In genomic region chr20:1686151-1686748, GRCh38 we compare ENCODE assay signal across 27 cellular contexts. TPM values are rescaled to one million over a fixed set of nuclear protein-coding genes. Genes with fewer than 3 reads are reported as not detected.
DNase-seq lines count a peak whose midpoint lies in the region; ATAC-seq and TF ChIP-seq lines count a peak whose summit lies in the region.
"Had no signal": no experiment of that assay in that cellular context is flagged by ENCODE, and none has a peak within 500 bp of the region (broad histone marks: within the 10 kb centered on the region; RNA-seq: fewer than 3 reads in every experiment).

No MANE protein-coding gene starts in this region.

- peaks cover 24% of the 10 kb centered on the region for H3K9me3 Mint-ChIP-seq in T-helper 2 cell treated with Interferon-gamma antibody and Interleukin-4, amounts not matched to agents 5 μg/mL and 100 μg/mL, for 36 hours
- H3K9me3 Mint-ChIP-seq in CD4-positive, CD25-positive, alpha-beta regulatory T cell: peaks cover 0 to 10% (median 2%) of the 10 kb centered on the region in 7 donors
- peaks cover 11% of the 10 kb centered on the region for H3K9me3 Mint-ChIP-seq in activated CD8-positive, alpha-beta T cell treated with anti-CD3 and anti-CD28 coated beads for 36 hours

- peaks cover 0 to 5% of the 10 kb centered on the region in 2 experiments for H3K9me3 ChIP-seq in CD4-positive, CD25-positive, alpha-beta regulatory T cell (ENCODE audit: control insufficient read depth in 2 of 2, low read length in 2 of 2)
- H3K9me3 ChIP-seq in esophagus muscularis mucosa (peaks cover 0 to 11% (median 3%) of the 10 kb centered on the region in 4 donors), right lobe of liver (no peaks in the 10 kb centered on the region)
- H3K9me3 ChIP-seq: neutrophil, prostate gland had no signal

- peaks cover 18% of the 10 kb centered on the region for H3K36me3 Mint-ChIP-seq in T-helper 2 cell treated with Interferon-gamma antibody and Interleukin-4, amounts not matched to agents 5 μg/mL and 100 μg/mL, for 36 hours (ENCODE audit: low read depth)
- peaks cover 20% of the 10 kb centered on the region for H3K36me3 Mint-ChIP-seq in CD4-positive, CD25-positive, alpha-beta regulatory T cell
- H3K36me3 Mint-ChIP-seq in activated CD8-positive, alpha-beta T cell treated with anti-CD3 and anti-CD28 coated beads for 36 hours (ENCODE audit: low read depth): peaks cover 31% of the 10 kb centered on the region

- POLR2A ChIA-PET in activated CD8-positive, alpha-beta T cell treated with anti-CD3 and anti-CD28 coated beads for 36 hours (lab: Charles Lee): interaction anchor here (0.9 to 2.0 kb wide), 5 partner anchors 10 to 30 kb away, joined by 3 to 9 read pairs (median 4); no protein-coding TSS in a partner anchor

- no peaks in the 10 kb centered on the region for H3K27me3 Mint-ChIP-seq in T-helper 2 cell treated with Interferon-gamma antibody and Interleukin-4, amounts not matched to agents 5 μg/mL and 100 μg/mL, for 36 hours (ENCODE audit: low read depth)
- no peaks in the 10 kb centered on the region for H3K27me3 Mint-ChIP-seq in CD4-positive, CD25-positive, alpha-beta regulatory T cell
- H3K27me3 Mint-ChIP-seq in activated CD8-positive, alpha-beta T cell treated with anti-CD3 and anti-CD28 coated beads for 36 hours: no peaks in the 10 kb centered on the region

- H3K4me1 Mint-ChIP-seq in T-helper 2 cell treated with Interferon-gamma antibody and Interleukin-4, amounts not matched to agents 5 μg/mL and 100 μg/mL, for 36 hours (ENCODE audit: low read depth): peaks cover 55% of the 10 kb centered on the region
- H3K4me1 Mint-ChIP-seq in CD4-positive, CD25-positive, alpha-beta regulatory T cell: peaks cover 7 to 64% (median 35%) of the 10 kb centered on the region in 4 donors
- H3K4me1 Mint-ChIP-seq in activated CD8-positive, alpha-beta T cell treated with anti-CD3 and anti-CD28 coated beads for 36 hours (ENCODE audit: low read depth): peaks cover 66% of the 10 kb centered on the region

- no peaks in the 10 kb centered on the region for H3K27me3 ChIP-seq in CD4-positive, CD25-positive, alpha-beta regulatory T cell (ENCODE audit: control insufficient read depth, insufficient read depth, low read length)
- peaks cover 0 to 21% (median 0%) of the 10 kb centered on the region in 4 donors for H3K27me3 ChIP-seq in esophagus muscularis mucosa
- no peaks in the 10 kb centered on the region for H3K27me3 ChIP-seq in right lobe of liver
- H3K27me3 ChIP-seq: upper lobe of left lung had no signal

- H3K36me3 ChIP-seq in CD4-positive, CD25-positive, alpha-beta regulatory T cell (ENCODE audit: control insufficient read depth, insufficient read depth, low read length): no peaks in the 10 kb centered on the region
- H3K36me3 ChIP-seq in esophagus muscularis mucosa (no peaks in the 10 kb centered on the region), right lobe of liver (no peaks in the 10 kb centered on the region)
- H3K36me3 ChIP-seq: neutrophil, prostate gland, upper lobe of left lung had no signal

- H3K4me1 ChIP-seq in CD4-positive, CD25-positive, alpha-beta regulatory T cell (ENCODE audit: control insufficient read depth, insufficient read depth, low read length, poor library complexity, severe bottlenecking): peaks cover 29% of the 10 kb centered on the region
- H3K4me1 ChIP-seq in esophagus muscularis mucosa (no peaks in the 10 kb centered on the region), right lobe of liver (no peaks in the 10 kb centered on the region)
- H3K4me1 ChIP-seq: prostate gland, upper lobe of left lung had no signal

- TF ChIP-seq EP300 in esophagus muscularis mucosa (IDR thresholded peaks at IDR 0.05): no peak

- H3K4me3 ChIP-seq in CD4-positive, CD25-positive, alpha-beta regulatory T cell (ENCODE audit: low read depth, low read length): peak overlapping the region; percentile 87
- H3K4me3 ChIP-seq in esophagus muscularis mucosa: no peak overlapping the region
- no peak overlapping the region for H3K4me3 ChIP-seq in right lobe of liver
- H3K4me3 ChIP-seq: prostate gland, upper lobe of left lung had no signal

- no peak for DNase-seq in T-helper 2 cell treated with Interferon-gamma antibody and Interleukin-4, amounts not matched to agents 5 μg/mL and 100 μg/mL, for 36 hours (ENCODE audit: low spot score)
- no peak for DNase-seq in T-helper 2 cell
- peak in 1 of 3 donors; percentile 65 for DNase-seq in CD4-positive, CD25-positive, alpha-beta regulatory T cell
- DNase-seq in activated CD8-positive, alpha-beta T cell treated with anti-CD3 and anti-CD28 coated beads for 36 hours: peak; percentile 17
- DNase-seq in esophagus muscularis mucosa (ENCODE audit: extremely low spot score): peak; percentile 91
- DNase-seq in GF-D8 (lab: John Stamatoyannopoulos, UW): no peak
- DNase-seq in right lobe of liver: no peak
- DNase-seq: 8988T; activated CD8-positive, alpha-beta memory T cell treated with anti-CD3 and anti-CD28 coated beads for 24 hours; activated effector memory CD4-positive, alpha-beta T cell treated with Interleukin-2 at 50 U/mL for 16 hours; anterior cingulate cortex; dermis blood vessel endothelial cell; glutamatergic neuron; mammary epithelial cell; NCI-H2029 treated with DMSO at 0.1 percent for 48 hours; NCI-H446; NCI-H82; RPMI8226; stimulated activated CD8-positive, alpha-beta memory T cell treated with anti-CD3 and anti-CD28 coated beads, Interleukin-4, amount 100 ng/mL, for 48 hours; upper lobe of left lung had no signal

- H3K4me3 Mint-ChIP-seq in T-helper 2 cell treated with Interferon-gamma antibody and Interleukin-4, amounts not matched to agents 5 μg/mL and 100 μg/mL, for 36 hours: peak overlapping the region; percentile 81
- H3K4me3 Mint-ChIP-seq in CD4-positive, CD25-positive, alpha-beta regulatory T cell: peak overlapping the region; percentile 89 to 95 (median 91)
- H3K4me3 Mint-ChIP-seq in activated CD8-positive, alpha-beta T cell treated with anti-CD3 and anti-CD28 coated beads for 36 hours: peak overlapping the region; percentile 85

- peak overlapping the region; percentile 65 for H3K27ac ChIP-seq in CD4-positive, CD25-positive, alpha-beta regulatory T cell (ENCODE audit: insufficient read depth, low read length, poor library complexity, severe bottlenecking)
- H3K27ac ChIP-seq in esophagus muscularis mucosa (replicated peaks in 1 of 4) (no peak overlapping the region), right lobe of liver (no peak overlapping the region)
- H3K27ac ChIP-seq: neutrophil, prostate gland, upper lobe of left lung, VCaP had no signal

- 76% methylated on average over 2 of the region's 3 CpGs for WGBS in esophagus muscularis mucosa
- WGBS in right lobe of liver (ENCODE audit: insufficient coverage, low coverage, low lambda C conversion rate, missing lambda C conversion rate): 44% methylated on average over 1 of the region's 3 CpGs

- CTCF ChIA-PET in activated CD8-positive, alpha-beta T cell treated with anti-CD3 and anti-CD28 coated beads for 36 hours (lab: Charles Lee): interaction anchor here (0.9 to 1.9 kb wide), 6 partner anchors 10 to 183 kb away, joined by 3 to 6 read pairs (median 4); no protein-coding TSS in a partner anchor

- TF ChIP-seq POLR2A in esophagus muscularis mucosa (IDR thresholded peaks at IDR 0.05; ENCODE audit: low read depth): no peak
- TF ChIP-seq POLR2A in right lobe of liver (IDR thresholded peaks at IDR 0.05): no peak

- intact Hi-C loops in activated CD8-positive, alpha-beta T cell treated with anti-CD3 and anti-CD28 coated beads for 36 hours (cut with micrococcal nuclease): no loop called here
- intact Hi-C loops in esophagus muscularis mucosa (cut with DNase I) (no loop called here), right lobe of liver (cut with DNase I) (no loop called here)

- H3K27ac Mint-ChIP-seq in T-helper 2 cell treated with Interferon-gamma antibody and Interleukin-4, amounts not matched to agents 5 μg/mL and 100 μg/mL, for 36 hours: peak overlapping the region; percentile 81
- peak overlapping the region; percentile 91 to 97 (median 94) for H3K27ac Mint-ChIP-seq in CD4-positive, CD25-positive, alpha-beta regulatory T cell
- peak overlapping the region; percentile 92 for H3K27ac Mint-ChIP-seq in activated CD8-positive, alpha-beta T cell treated with anti-CD3 and anti-CD28 coated beads for 36 hours

- peak; percentile 84 to 85 for ATAC-seq in CD4-positive, CD25-positive, alpha-beta regulatory T cell (ENCODE audit: low read depth in 2 of 2)
- peak; percentile 61 for ATAC-seq in activated CD8-positive, alpha-beta T cell treated with anti-CD3 and anti-CD28 coated beads for 36 hours
- no peak for ATAC-seq in right lobe of liver
- ATAC-seq in HG03571 (IDR thresholded peaks at IDR 0.05; ENCODE audit: unreplicated experiment): no peak

- no peak for TF ChIP-seq CTCF in activated CD8-positive, alpha-beta T cell treated with anti-CD3 and anti-CD28 coated beads for 36 hours (IDR thresholded peaks at IDR 0.05)
- no peak for TF ChIP-seq CTCF in esophagus muscularis mucosa (IDR thresholded peaks at IDR 0.05)
- TF ChIP-seq CTCF in right lobe of liver (IDR thresholded peaks at IDR 0.05): no peak

RNA-seq across cellular contexts. Expression of gene SIRPG, which starts 28.7 kb away (rescaled TPM):
- total RNA-seq in CD4-positive, CD25-positive, alpha-beta regulatory T cell: 49.6 TPM
- 100 to 1,000 TPM; 184 to 240 (median 197) TPM for polyA plus RNA-seq in CD4-positive, CD25-positive, alpha-beta regulatory T cell
- total RNA-seq in activated CD8-positive, alpha-beta T cell treated with anti-CD3 and anti-CD28 coated beads for 36 hours: 10 to 100 TPM; 45.4 to 48.6 TPM
- not detected for total RNA-seq in esophagus muscularis mucosa
- under 1 TPM in 2 of 6 experiments, not detected in 4; 0.31 to 0.37 TPM for total RNA-seq in right lobe of liver
- total RNA-seq: dermis blood vessel endothelial cell, endothelial cell of umbilical vein, mammary epithelial cell, SK-MEL-5, subcutaneous adipose tissue had no signal
- polyA plus RNA-seq: endothelial cell of umbilical vein had no signal

Comparison
In these comparisons a context has a peak if more than half of its experiments do, and no peak if none do; other contexts are left out.
1. DNase-seq: peak in activated CD8-positive, alpha-beta T cell treated with anti-CD3 and anti-CD28 coated beads for 36 hours (single experiment) and esophagus muscularis mucosa (single experiment); none in T-helper 2 cell treated with Interferon-gamma antibody and Interleukin-4, amounts not matched to agents 5 μg/mL and 100 μg/mL, for 36 hours (single experiment), T-helper 2 cell (0 of 5), GF-D8 (single experiment) and right lobe of liver (0 of 3).
2. ATAC-seq: peak in CD4-positive, CD25-positive, alpha-beta regulatory T cell (2 of 2) and activated CD8-positive, alpha-beta T cell treated with anti-CD3 and anti-CD28 coated beads for 36 hours (single experiment); none in right lobe of liver (0 of 4) and HG03571 (single experiment).
3. RNA of gene SIRPG, which starts 28.7 kb away (total RNA-seq): 49.6 TPM in CD4-positive, CD25-positive, alpha-beta regulatory T cell (single experiment) and 45.4 to 48.6 TPM in activated CD8-positive, alpha-beta T cell treated with anti-CD3 and anti-CD28 coated beads for 36 hours; 0.31 to 0.37 TPM in right lobe of liver and not detected in esophagus muscularis mucosa; every median in the first group is over 10 times any median in the second.
4. Peak in every context shown above with its lines, with median percentiles within 50 percentile points of each other: H3K27ac Mint-ChIP-seq and H3K4me3 Mint-ChIP-seq.